8 cellular contexts compared by ENCODE assay signal in genomic region chr1:19096036-19096833, GRCh38.
A peak's percentile ranks its signal among the peaks of the same experiment; 100 is the strongest.
DNase-seq lines count a peak whose midpoint lies in the region; ATAC-seq and TF ChIP-seq lines count a peak whose summit lies in the region.

No MANE protein-coding gene starts in this region.

- H3K4me1 Mint-ChIP-seq in neural crest cell = no peaks in the 10 kb centered on the region

- H3K79me2 ChIP-seq in MM.1S (ENCODE audit: low read length) = no peaks in the 10 kb centered on the region

- in situ Hi-C loops in G401 (cut with HindIII; ENCODE audit: low sequenced_read_pairs) = no loop called here

- H3K4me3 ChIP-seq in MM.1S (ENCODE audit: low read length) = no peak overlapping the region

- H3K36me3 Mint-ChIP-seq in neural crest cell (ENCODE audit: low read depth) = peaks cover 4% of the 10 kb centered on the region

- no peaks in the 10 kb centered on the region for H3K9me3 Mint-ChIP-seq in neural crest cell

- H3F3A ChIP-seq in MM.1S (ENCODE audit: insufficient read depth, low read length) = no peaks in the 10 kb centered on the region

- no peak overlapping the region for H3K9ac ChIP-seq in MM.1S (ENCODE audit: low read length)

- no peaks in the 10 kb centered on the region for H3K9me2 ChIP-seq in MM.1S (replicated peaks; ENCODE audit: insufficient read depth, low read length)

- no peaks in the 10 kb centered on the region for H3K27me3 ChIP-seq in MM.1S (replicated peaks; ENCODE audit: insufficient read depth, low read length)

- H3K4me2 ChIP-seq in MM.1S (ENCODE audit: low read depth, low read length) = no peak overlapping the region

- no peak overlapping the region for H2AFZ ChIP-seq in MM.1S (ENCODE audit: low read length)

- H3K27ac ChIP-seq in MM.1S (ENCODE audit: low read length) = no peak overlapping the region

- TF ChIP-seq CTCF in neural crest cell (conservative IDR thresholded peaks at IDR 0.05) (peak; percentile 60), MM.1S (IDR thresholded peaks at IDR 0.05; ENCODE audit: low read length) (no peak; the same call in 1 of the 2 replicates)

- ATAC-seq in esophagus mucosa (peak; percentile 89), GM21526 (IDR thresholded peaks at IDR 0.05; ENCODE audit: low FRiP score, unreplicated experiment) (no peak), HG03045 (IDR thresholded peaks at IDR 0.05; ENCODE audit: unreplicated experiment) (no peak)

- H3K9me3 ChIP-seq in MM.1S (replicated peaks; ENCODE audit: insufficient read depth, low read length) = no peaks in the 10 kb centered on the region

- no peaks in the 10 kb centered on the region for H4K20me1 ChIP-seq in MM.1S (ENCODE audit: insufficient read depth, low read length)

- no peaks in the 10 kb centered on the region for H3K4me1 ChIP-seq in MM.1S (ENCODE audit: low read length)

- peaks cover 6% of the 10 kb centered on the region; the same call in 1 of the 2 replicates for H3K36me3 ChIP-seq in MM.1S (replicated peaks; ENCODE audit: insufficient read depth, low read length)

- DNase-seq in G401 (ENCODE audit: low spot score) (peak; percentile 81), NCI-H226 (peak; percentile 3), neural crest cell (ENCODE audit: low read depth, low spot score) (peak; percentile 26), T1000 (lab: John Stamatoyannopoulos, UW) (no peak), MM.1S (no peak)

- H3K27me3 Mint-ChIP-seq in neural crest cell (ENCODE audit: low read depth) = no peaks in the 10 kb centered on the region

- no peak overlapping the region for H3K27ac Mint-ChIP-seq in neural crest cell (ENCODE audit: unreplicated experiment)

- no peak overlapping the region for H3K4me3 Mint-ChIP-seq in neural crest cell

Comparison
In these comparisons a context has a peak if more than half of its experiments do, and no peak if none do; other contexts are left out.
1. DNase-seq: peak in G401 (single experiment), NCI-H226 (single experiment) and neural crest cell (single experiment); none in T1000 (single experiment) and MM.1S (single experiment).